ENCODE assay signal across 19 cellular contexts in genomic region chr4:165756831-165757230, GRCh38.
DNase-seq lines count a peak whose midpoint lies in the region; ATAC-seq and TF ChIP-seq lines count a peak whose summit lies in the region.
"Had no signal": no experiment of that assay in that cellular context is flagged by ENCODE, and none has a peak within 500 bp of the region (broad histone marks: within the 10 kb centered on the region; RNA-seq: fewer than 3 reads in every experiment).

No MANE protein-coding gene starts in this region.

- no peak overlapping the region for H3K4ac ChIP-seq in neuronal stem cell (ENCODE audit: low read length)

- no peak overlapping the region for H2BK12ac ChIP-seq in neuronal stem cell (ENCODE audit: low read length)

- POLR2A ChIA-PET in WTC11 (lab: Charles Lee) = no interaction called here

- H2BK5ac ChIP-seq in neuronal stem cell (ENCODE audit: low read length) = no peak overlapping the region

- H3K4me1 Mint-ChIP-seq in GM23338 = peaks cover 35% of the 10 kb centered on the region
- peaks cover 44% of the 10 kb centered on the region for H3K4me1 Mint-ChIP-seq in WTC11
- H3K4me1 Mint-ChIP-seq: CD14-positive monocyte; CD4-positive, alpha-beta memory T cell; IgD-negative memory B cell had no signal

- no CpG with 5 or more reads among the region's 1 CpG for WGBS in neuronal stem cell (ENCODE audit: extremely low coverage in 2 of 2, insufficient read length in 2 of 2, insufficient replicate concordance in 1 of 2), 2 donors
- 38 to 90% methylated on average over 1 of the region's 1 CpG for WGBS in gastroesophageal sphincter (ENCODE audit: low coverage in 1 of 2), 2 donors

- H3K18ac ChIP-seq in neuronal stem cell (ENCODE audit: low read length) = no peak overlapping the region

- H3K4me3 Mint-ChIP-seq in GM23338 (no peak overlapping the region), WTC11 (no peak overlapping the region)
- H3K4me3 Mint-ChIP-seq: CD14-positive monocyte; CD4-positive, alpha-beta memory T cell; HFFc6; IgD-negative memory B cell had no signal

- H3K79me2 ChIP-seq in GM23338 (replicated peaks; ENCODE audit: insufficient read depth) = no peaks in the 10 kb centered on the region

- ATAC-seq in GM23338 (peak; percentile 38; the same call in 1 of the 3 replicates), WTC11 (no peak), GM18907 (IDR thresholded peaks at IDR 0.05; ENCODE audit: unreplicated experiment) (no peak), gastroesophageal sphincter (no peak)
- ATAC-seq: HCT116, HepG2 had no signal

- H3K79me1 ChIP-seq in neuronal stem cell (ENCODE audit: low read depth, low read length) = no peaks in the 10 kb centered on the region

- no peak for TF ChIP-seq CTCF in GM23338 (conservative IDR thresholded peaks at IDR 0.05; ENCODE audit: low read depth in 2 of 2)
- TF ChIP-seq CTCF in WTC11 (IDR thresholded peaks at IDR 0.05) = no peak
- no peak for TF ChIP-seq CTCF in gastroesophageal sphincter (IDR thresholded peaks at IDR 0.05)

- H3K9me2 ChIP-seq in GM23338 (ENCODE audit: insufficient read depth) = no peaks in the 10 kb centered on the region; the same call in 1 of the 2 replicates

- H2AK5ac ChIP-seq in neuronal stem cell (ENCODE audit: low read depth, low read length) = no peak overlapping the region

- CTCF ChIA-PET in WTC11 (lab: Charles Lee) = no interaction called here

- H4K91ac ChIP-seq in neuronal stem cell (ENCODE audit: low read depth, low read length, poor library complexity) = no peak overlapping the region

- H3K4me1 ChIP-seq in GM23338 (ENCODE audit: insufficient read depth) = peaks cover 38% of the 10 kb centered on the region
- peaks cover 40% of the 10 kb centered on the region; the same call in 1 of the 2 replicates for H3K4me1 ChIP-seq in iPS-20b (ENCODE audit: insufficient read depth, low read length)
- peaks cover 2 to 5% of the 10 kb centered on the region in 2 donors for H3K4me1 ChIP-seq in neuronal stem cell (ENCODE audit: control insufficient read depth in 2 of 2, insufficient read depth in 1 of 2, low read depth in 1 of 2, low read length in 2 of 2)
- no peaks in the 10 kb centered on the region for H3K4me1 ChIP-seq in gastroesophageal sphincter
- H3K4me1 ChIP-seq: BLaER1 had no signal

- H3K27me3 ChIP-seq in GM23338 (ENCODE audit: insufficient read depth) (no peaks in the 10 kb centered on the region), iPS-20b (ENCODE audit: insufficient read depth, low read length) (peaks cover 8% of the 10 kb centered on the region; the same call in 1 of the 2 replicates), neuronal stem cell (ENCODE audit: control insufficient read depth in 3 of 3, insufficient read depth in 3 of 3, low read depth in 1 of 3, low read length in 3 of 3) (no peaks in the 10 kb centered on the region), gastroesophageal sphincter (no peaks in the 10 kb centered on the region)
- H3K27me3 ChIP-seq: BLaER1 had no signal

- H3K27ac ChIP-seq in GM23338 (ENCODE audit: low read depth) (no peak overlapping the region), iPS-20b (ENCODE audit: low read length) (peak overlapping the region; percentile 72), neuronal stem cell (replicated peaks; ENCODE audit: low read length) (no peak overlapping the region), gastroesophageal sphincter (no peak overlapping the region)
- H3K27ac ChIP-seq: BLaER1, GM23248 had no signal

- no peak for TF ChIP-seq POLR2A in gastroesophageal sphincter (IDR thresholded peaks at IDR 0.05)

- H2AFZ ChIP-seq in GM23338 (no peak overlapping the region), neuronal stem cell (ENCODE audit: low read length) (peak overlapping the region; percentile 7)
- H2AFZ ChIP-seq: GM23248 had no signal

- H3K27me3 Mint-ChIP-seq in GM23338 (ENCODE audit: insufficient read depth, low read depth, poor library complexity) (no peaks in the 10 kb centered on the region), WTC11 (ENCODE audit: low read depth) (peaks cover 10% of the 10 kb centered on the region)
- H3K27me3 Mint-ChIP-seq: CD4-positive, alpha-beta memory T cell; IgD-negative memory B cell had no signal

- H3K36me3 Mint-ChIP-seq in GM23338 (ENCODE audit: low read depth) (no peaks in the 10 kb centered on the region), WTC11 (no peaks in the 10 kb centered on the region)
- H3K36me3 Mint-ChIP-seq: CD14-positive monocyte; CD4-positive, alpha-beta memory T cell; IgD-negative memory B cell had no signal

- H3K4me3 ChIP-seq in GM23338 = peak overlapping the region; percentile 27; the same call in 1 of the 2 replicates
- H3K4me3 ChIP-seq in iPS-20b (ENCODE audit: low read length) = peak overlapping the region; percentile 37; the same call in 1 of the 2 replicates
- no peak overlapping the region for H3K4me3 ChIP-seq in neuronal stem cell (ENCODE audit: low read length in 2 of 2)
- H3K4me3 ChIP-seq in gastroesophageal sphincter = no peak overlapping the region
- H3K4me3 ChIP-seq: BLaER1, GM23248 had no signal

- no peaks in the 10 kb centered on the region for H3K9me3 Mint-ChIP-seq in GM23338
- no peaks in the 10 kb centered on the region for H3K9me3 Mint-ChIP-seq in WTC11

- H3K23ac ChIP-seq in neuronal stem cell (ENCODE audit: low read depth, low read length, poor library complexity) = no peak overlapping the region

- H3K27ac Mint-ChIP-seq in GM23338 (peak overlapping the region; percentile 65), WTC11 (peak overlapping the region; percentile 90)
- H3K27ac Mint-ChIP-seq: CD14-positive monocyte; CD4-positive, alpha-beta memory T cell; HFFc6; IgD-negative memory B cell had no signal

- H3K9me3 ChIP-seq in iPS-20b (ENCODE audit: insufficient read depth, low read depth, low read length) (no peaks in the 10 kb centered on the region), neuronal stem cell (replicated peaks in 1 of 2; ENCODE audit: control insufficient read depth in 2 of 2, insufficient read depth in 1 of 2, low read depth in 1 of 2, low read length in 2 of 2) (no peaks in the 10 kb centered on the region), gastroesophageal sphincter (no peaks in the 10 kb centered on the region)
- H3K9me3 ChIP-seq: BLaER1 had no signal

- H2BK15ac ChIP-seq in neuronal stem cell (ENCODE audit: low read length) = no peak overlapping the region

- no peak overlapping the region for H4K8ac ChIP-seq in neuronal stem cell (ENCODE audit: low read depth, low read length)

- no peak overlapping the region for H2BK120ac ChIP-seq in neuronal stem cell (ENCODE audit: low read depth, low read length)

- DNase-seq in GM23338 (ENCODE audit: low spot score) (no peak), WTC11 (ENCODE audit: low spot score) (no peak), neuronal stem cell (ENCODE audit: low spot score) (no peak), NCI-H345 (lab: John Stamatoyannopoulos, UW) (no peak)
- DNase-seq: 8988T; CD4-positive, alpha-beta memory T cell; DMS153; DMS79; GF-D8; GM23248; HFFc6 had no signal

- no peak overlapping the region; the same call in 1 of the 2 replicates for H3K9ac ChIP-seq in iPS-20b (ENCODE audit: low read depth, low read length)
- H3K9ac ChIP-seq in neuronal stem cell (ENCODE audit: low read depth, low read length, poor library complexity) = no peak overlapping the region
- H3K9ac ChIP-seq: BLaER1, GM23248 had no signal

- no peaks in the 10 kb centered on the region for H4K20me1 ChIP-seq in GM23338 (replicated peaks; ENCODE audit: insufficient read depth)
- H4K20me1 ChIP-seq: BLaER1 had no signal

- H3K36me3 ChIP-seq in GM23338 (ENCODE audit: insufficient read depth) (no peaks in the 10 kb centered on the region), iPS-20b (ENCODE audit: insufficient read depth, low read depth, low read length) (no peaks in the 10 kb centered on the region), neuronal stem cell (replicated peaks in 1 of 2; ENCODE audit: control insufficient read depth in 2 of 2, insufficient read depth in 2 of 2, low read length in 2 of 2) (no peaks in the 10 kb centered on the region), gastroesophageal sphincter (no peaks in the 10 kb centered on the region)
- H3K36me3 ChIP-seq: BLaER1 had no signal

- no peaks in the 10 kb centered on the region for H3F3A ChIP-seq in GM23338 (replicated peaks; ENCODE audit: low read depth)

- H3K4me2 ChIP-seq in GM23338 (peak overlapping the region; percentile 56), neuronal stem cell (ENCODE audit: insufficient read depth, low read length, poor library complexity, severe bottlenecking) (no peak overlapping the region)
- H3K4me2 ChIP-seq: BLaER1 had no signal

- H3K14ac ChIP-seq in neuronal stem cell (ENCODE audit: low read length) = no peak overlapping the region

- TF ChIP-seq EP300 in gastroesophageal sphincter (IDR thresholded peaks at IDR 0.05) = no peak

TF ChIP-seq in GM23338, 12 proteins besides CTCF, POLR2A, EP300 and RAD21:
- no peak for TF ChIP-seq EZH2 (IDR thresholded peaks at IDR 0.05; ENCODE audit: low read depth, unreplicated experiment)
- TF ChIP-seq ZNF114 (CRISPR knock-in tag; IDR thresholded peaks at IDR 0.05) = no peak
- TF ChIP-seq JUNB (IDR thresholded peaks at IDR 0.05; ENCODE audit: unreplicated experiment) = no peak
- no peak for TF ChIP-seq STAT1 (IDR thresholded peaks at IDR 0.05; ENCODE audit: unreplicated experiment)
- TF ChIP-seq NANOG (IDR thresholded peaks at IDR 0.05; ENCODE audit: borderline replicate concordance) = no peak

TF ChIP-seq in WTC11, 78 proteins besides CTCF, POLR2A, EP300 and RAD21 (continues in another document):
- TF ChIP-seq HMGA2 (CRISPR knock-in tag; IDR thresholded peaks at IDR 0.05) = no peak
- no peak for TF ChIP-seq ELF4 (CRISPR knock-in tag; IDR thresholded peaks at IDR 0.05; ENCODE audit: low read depth)
- no peak for TF ChIP-seq ATF6 (CRISPR knock-in tag; IDR thresholded peaks at IDR 0.05)
- no peak for TF ChIP-seq TP53 (CRISPR knock-in tag; IDR thresholded peaks at IDR 0.05)
- TF ChIP-seq NR2C2 (CRISPR knock-in tag; IDR thresholded peaks at IDR 0.05) = no peak
- TF ChIP-seq FOXK1 (CRISPR knock-in tag; IDR thresholded peaks at IDR 0.05) = no peak

Comparison
In these comparisons a context has a peak if more than half of its experiments do, and no peak if none do; other contexts are left out.
1. H3K4me3 ChIP-seq: peak in GM23338 (single experiment) and iPS-20b (single experiment); none in neuronal stem cell (0 of 2) and gastroesophageal sphincter (0 of 2).